ENCODE assay signal across 2 cellular contexts in the genomic region with DNA sequence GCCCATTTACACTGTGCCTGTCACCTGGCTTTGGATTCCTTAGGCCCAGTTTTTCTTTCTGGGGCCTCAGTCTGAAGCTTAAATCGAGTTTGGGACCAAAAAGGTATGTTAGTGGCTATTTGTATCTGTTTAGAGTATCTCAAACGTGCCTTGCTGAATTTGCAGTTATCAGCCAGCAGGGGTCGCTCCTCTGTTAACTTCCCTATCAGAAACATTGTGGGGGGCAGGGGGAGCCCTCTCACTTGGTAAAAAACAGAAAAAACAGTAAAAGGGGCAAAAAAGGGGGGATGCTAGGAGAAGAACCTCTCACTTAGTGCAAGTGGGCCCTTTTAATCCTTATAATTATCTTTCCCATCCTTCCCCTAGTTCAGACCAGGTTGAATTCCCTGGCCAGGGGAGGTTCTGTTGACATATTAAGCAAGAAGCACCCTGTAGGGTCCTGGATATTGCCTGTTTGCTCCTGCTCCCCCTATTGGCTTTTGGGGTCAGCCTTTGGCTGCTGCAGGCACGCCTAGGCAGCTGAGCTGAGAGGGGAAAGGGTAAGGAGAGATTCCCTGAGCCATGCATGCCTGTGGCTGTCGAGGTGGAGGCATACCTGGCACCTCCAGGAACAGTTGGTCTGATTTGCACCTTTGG.
TF ChIP-seq lines count a peak whose summit lies in the region.

No MANE protein-coding gene starts in this region.

TF ChIP-seq in IMR-90, 13 proteins besides CTCF, POLR2A, EP300 and RAD21:
- TF ChIP-seq FOS (IDR thresholded peaks at IDR 0.05; ENCODE audit: low read depth, low read length) (no peak), BHLHE40 (IDR thresholded peaks at IDR 0.05; ENCODE audit: low read depth, low read length) (no peak), RCOR1 (IDR thresholded peaks at IDR 0.05; ENCODE audit: insufficient replicate concordance, low read length) (no peak), MAFK (IDR thresholded peaks at IDR 0.05; ENCODE audit: low read depth, low read length) (no peak), CHD1 (IDR thresholded peaks at IDR 0.05; ENCODE audit: low read depth, low read length) (no peak), CEBPB (IDR thresholded peaks at IDR 0.05; ENCODE audit: low read depth, low read length) (no peak), NFE2L2 (IDR thresholded peaks at IDR 0.05; ENCODE audit: low read depth, low read length) (no peak), RFX5 (IDR thresholded peaks at IDR 0.05; ENCODE audit: low read depth, low read length) (no peak), MXI1 (IDR thresholded peaks at IDR 0.05; ENCODE audit: borderline replicate concordance, low read depth, low read length) (no peak)
- TF ChIP-seq, protein P1, sequence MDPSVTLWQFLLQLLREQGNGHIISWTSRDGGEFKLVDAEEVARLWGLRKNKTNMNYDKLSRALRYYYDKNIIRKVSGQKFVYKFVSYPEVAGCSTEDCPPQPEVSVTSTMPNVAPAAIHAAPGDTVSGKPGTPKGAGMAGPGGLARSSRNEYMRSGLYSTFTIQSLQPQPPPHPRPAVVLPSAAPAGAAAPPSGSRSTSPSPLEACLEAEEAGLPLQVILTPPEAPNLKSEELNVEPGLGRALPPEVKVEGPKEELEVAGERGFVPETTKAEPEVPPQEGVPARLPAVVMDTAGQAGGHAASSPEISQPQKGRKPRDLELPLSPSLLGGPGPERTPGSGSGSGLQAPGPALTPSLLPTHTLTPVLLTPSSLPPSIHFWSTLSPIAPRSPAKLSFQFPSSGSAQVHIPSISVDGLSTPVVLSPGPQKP (IDR thresholded peaks at IDR 0.05; ENCODE audit: borderline replicate concordance, low read depth, low read length), result no peak
- TF ChIP-seq, protein P2, sequence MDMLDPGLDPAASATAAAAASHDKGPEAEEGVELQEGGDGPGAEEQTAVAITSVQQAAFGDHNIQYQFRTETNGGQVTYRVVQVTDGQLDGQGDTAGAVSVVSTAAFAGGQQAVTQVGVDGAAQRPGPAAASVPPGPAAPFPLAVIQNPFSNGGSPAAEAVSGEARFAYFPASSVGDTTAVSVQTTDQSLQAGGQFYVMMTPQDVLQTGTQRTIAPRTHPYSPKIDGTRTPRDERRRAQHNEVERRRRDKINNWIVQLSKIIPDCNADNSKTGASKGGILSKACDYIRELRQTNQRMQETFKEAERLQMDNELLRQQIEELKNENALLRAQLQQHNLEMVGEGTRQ (IDR thresholded peaks at IDR 0.05; ENCODE audit: low read depth, low read length), result no peak

TF ChIP-seq in GM12878, 131 proteins besides CTCF, POLR2A, EP300 and RAD21:
- TF ChIP-seq RELA (IDR thresholded peaks at IDR 0.05; ENCODE audit: borderline replicate concordance, partially characterized antibody), result no peak
- no peak for TF ChIP-seq EGR1 (IDR thresholded peaks at IDR 0.05; ENCODE audit: borderline replicate concordance in 1 of 2, low read depth in 2 of 2, low read length in 2 of 2)
- TF ChIP-seq ZNF207 (IDR thresholded peaks at IDR 0.05; ENCODE audit: borderline replicate concordance), result no peak
- no peak for TF ChIP-seq STAT3 (IDR thresholded peaks at IDR 0.05; ENCODE audit: low read depth, low read length)
